Comparison of ENCODE assay signal across 1 cellular context in the genomic region with DNA sequence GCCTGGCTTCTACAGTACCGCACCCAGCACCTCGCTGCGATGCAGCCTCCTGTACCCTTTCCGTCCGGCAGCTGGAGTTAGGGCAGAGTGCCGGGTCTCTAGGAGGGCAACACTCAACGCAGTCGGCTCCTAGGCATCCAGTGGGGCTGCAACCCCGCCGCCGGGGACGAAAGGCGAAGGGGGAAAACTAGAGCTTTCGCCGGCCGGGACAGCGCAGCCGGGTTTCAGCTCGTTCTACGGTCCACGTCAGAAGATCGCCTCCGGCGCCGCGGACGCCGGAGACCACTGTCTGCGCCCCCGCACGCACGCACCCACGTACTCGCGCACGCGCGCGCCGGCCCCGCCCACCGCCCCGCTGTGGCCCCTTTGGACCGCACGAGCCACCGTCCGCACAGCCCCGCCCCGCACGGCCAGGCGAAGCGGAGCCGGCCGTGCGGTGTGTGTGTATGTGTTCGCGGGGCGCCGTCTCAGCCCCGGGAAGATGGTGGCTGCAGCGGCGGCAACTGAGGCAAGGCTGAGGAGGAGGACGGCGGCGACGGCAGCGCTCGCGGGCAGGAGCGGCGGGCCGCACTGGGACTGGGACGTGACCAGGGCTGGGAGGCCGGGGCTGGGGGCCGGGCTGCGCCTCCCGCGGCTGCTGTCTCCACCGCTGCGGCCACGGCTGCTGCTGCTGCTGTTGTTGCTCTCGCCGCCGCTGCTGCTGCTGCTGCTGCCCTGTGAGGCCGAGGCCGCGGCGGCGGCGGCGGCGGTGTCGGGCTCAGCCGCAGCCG.
A peak's percentile ranks its signal among the peaks of the same experiment; 100 is the strongest.
TF ChIP-seq lines count a peak whose summit lies in the region.

ATRN (plus strand) TSS at position 392 of the 770 bp plus-strand sequence; CDS start at position 482, 90 bp downstream.

TF ChIP-seq in K562, 482 proteins besides CTCF, POLR2A, EP300 and RAD21 (continued from another document and continues in another):
- TF ChIP-seq, protein P1, sequence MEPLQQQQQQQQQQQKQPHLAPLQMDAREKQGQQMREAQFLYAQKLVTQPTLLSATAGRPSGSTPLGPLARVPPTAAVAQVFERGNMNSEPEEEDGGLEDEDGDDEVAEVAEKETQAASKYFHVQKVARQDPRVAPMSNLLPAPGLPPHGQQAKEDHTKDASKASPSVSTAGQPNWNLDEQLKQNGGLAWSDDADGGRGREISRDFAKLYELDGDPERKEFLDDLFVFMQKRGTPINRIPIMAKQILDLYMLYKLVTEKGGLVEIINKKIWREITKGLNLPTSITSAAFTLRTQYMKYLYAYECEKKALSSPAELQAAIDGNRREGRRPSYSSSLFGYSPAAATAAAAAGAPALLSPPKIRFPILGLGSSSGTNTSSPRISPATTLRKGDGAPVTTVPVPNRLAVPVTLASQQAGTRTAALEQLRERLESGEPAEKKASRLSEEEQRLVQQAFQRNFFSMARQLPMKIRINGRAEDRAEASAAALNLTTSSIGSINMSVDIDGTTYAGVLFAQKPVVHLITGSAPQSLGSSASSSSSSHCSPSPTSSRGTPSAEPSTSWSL (CRISPR knock-in tag; IDR thresholded peaks at IDR 0.05; ENCODE audit: borderline replicate concordance) = no peak
- TF ChIP-seq PPARD (CRISPR knock-in tag; IDR thresholded peaks at IDR 0.05) (no peak), ZNF77 (CRISPR knock-in tag; IDR thresholded peaks at IDR 0.05) (no peak), GMEB1 (CRISPR knock-in tag; IDR thresholded peaks at IDR 0.05) (peak; percentile 99), TAF9B (IDR thresholded peaks at IDR 0.05; ENCODE audit: partially characterized antibody) (peak; percentile 24), ZNF280A (IDR thresholded peaks at IDR 0.05; ENCODE audit: low read depth, partially characterized antibody) (no peak), ZNF354B (CRISPR knock-in tag; IDR thresholded peaks at IDR 0.05) (no peak), HMGXB4 (CRISPR knock-in tag; IDR thresholded peaks at IDR 0.05) (no peak), HLTF (IDR thresholded peaks at IDR 0.05) (no peak), IRF1 (CRISPR knock-in tag; IDR thresholded peaks at IDR 0.05; ENCODE audit: borderline replicate concordance) (no peak), TAL1 (IDR thresholded peaks at IDR 0.05) (no peak), CTBP1 (IDR thresholded peaks at IDR 0.05; ENCODE audit: borderline replicate concordance) (peak; percentile 83), ZBTB1 (CRISPR knock-in tag; IDR thresholded peaks at IDR 0.05; ENCODE audit: borderline replicate concordance, low read depth) (peak; percentile 80), SP2 (IDR thresholded peaks at IDR 0.05; ENCODE audit: extremely low read depth, low read depth, low read length, poor library complexity, severe bottlenecking) (no peak), ZNF23 (CRISPR knock-in tag; IDR thresholded peaks at IDR 0.05) (no peak), FOXP1 (CRISPR knock-in tag; IDR thresholded peaks at IDR 0.05) (peak; percentile 74; the same call in 1 of the 2 replicates), ZNF589 (CRISPR knock-in tag; IDR thresholded peaks at IDR 0.05; ENCODE audit: low read depth) (no peak), ARID3A (IDR thresholded peaks at IDR 0.05; ENCODE audit: borderline replicate concordance, low read depth, low read length) (no peak), ELF4 (CRISPR knock-in tag; IDR thresholded peaks at IDR 0.05) (no peak), MNT (conservative IDR thresholded peaks at IDR 0.05) (peak; percentile 23 to 75; a peak in 2 of 4 replicates), TRIM24 (IDR thresholded peaks at IDR 0.05) (no peak), GTF2B (IDR thresholded peaks at IDR 0.05; ENCODE audit: extremely low read depth, insufficient read length) (no peak), TBL1XR1 (IDR thresholded peaks at IDR 0.05; ENCODE audit: low read length in 2 of 2) (no peak), ZNF277 (CRISPR knock-in tag; IDR thresholded peaks at IDR 0.05; ENCODE audit: borderline replicate concordance) (no peak), PREB (CRISPR knock-in tag; IDR thresholded peaks at IDR 0.05) (no peak)
- TF ChIP-seq, protein P2, sequence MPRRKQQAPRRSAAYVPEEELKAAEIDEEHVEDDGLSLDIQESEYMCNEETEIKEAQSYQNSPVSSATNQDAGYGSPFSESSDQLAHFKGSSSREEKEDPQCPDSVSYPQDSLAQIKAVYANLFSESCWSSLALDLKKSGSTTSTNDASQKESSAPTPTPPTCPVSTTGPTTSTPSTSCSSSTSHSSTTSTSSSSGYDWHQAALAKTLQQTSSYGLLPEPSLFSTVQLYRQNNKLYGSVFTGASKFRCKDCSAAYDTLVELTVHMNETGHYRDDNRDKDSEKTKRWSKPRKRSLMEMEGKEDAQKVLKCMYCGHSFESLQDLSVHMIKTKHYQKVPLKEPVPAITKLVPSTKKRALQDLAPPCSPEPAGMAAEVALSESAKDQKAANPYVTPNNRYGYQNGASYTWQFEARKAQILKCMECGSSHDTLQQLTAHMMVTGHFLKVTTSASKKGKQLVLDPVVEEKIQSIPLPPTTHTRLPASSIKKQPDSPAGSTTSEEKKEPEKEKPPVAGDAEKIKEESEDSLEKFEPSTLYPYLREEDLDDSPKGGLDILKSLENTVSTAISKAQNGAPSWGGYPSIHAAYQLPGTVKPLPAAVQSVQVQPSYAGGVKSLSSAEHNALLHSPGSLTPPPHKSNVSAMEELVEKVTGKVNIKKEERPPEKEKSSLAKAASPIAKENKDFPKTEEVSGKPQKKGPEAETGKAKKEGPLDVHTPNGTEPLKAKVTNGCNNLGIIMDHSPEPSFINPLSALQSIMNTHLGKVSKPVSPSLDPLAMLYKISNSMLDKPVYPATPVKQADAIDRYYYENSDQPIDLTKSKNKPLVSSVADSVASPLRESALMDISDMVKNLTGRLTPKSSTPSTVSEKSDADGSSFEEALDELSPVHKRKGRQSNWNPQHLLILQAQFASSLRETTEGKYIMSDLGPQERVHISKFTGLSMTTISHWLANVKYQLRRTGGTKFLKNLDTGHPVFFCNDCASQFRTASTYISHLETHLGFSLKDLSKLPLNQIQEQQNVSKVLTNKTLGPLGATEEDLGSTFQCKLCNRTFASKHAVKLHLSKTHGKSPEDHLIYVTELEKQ (CRISPR knock-in tag; IDR thresholded peaks at IDR 0.05) = no peak
- TF ChIP-seq, protein P3, sequence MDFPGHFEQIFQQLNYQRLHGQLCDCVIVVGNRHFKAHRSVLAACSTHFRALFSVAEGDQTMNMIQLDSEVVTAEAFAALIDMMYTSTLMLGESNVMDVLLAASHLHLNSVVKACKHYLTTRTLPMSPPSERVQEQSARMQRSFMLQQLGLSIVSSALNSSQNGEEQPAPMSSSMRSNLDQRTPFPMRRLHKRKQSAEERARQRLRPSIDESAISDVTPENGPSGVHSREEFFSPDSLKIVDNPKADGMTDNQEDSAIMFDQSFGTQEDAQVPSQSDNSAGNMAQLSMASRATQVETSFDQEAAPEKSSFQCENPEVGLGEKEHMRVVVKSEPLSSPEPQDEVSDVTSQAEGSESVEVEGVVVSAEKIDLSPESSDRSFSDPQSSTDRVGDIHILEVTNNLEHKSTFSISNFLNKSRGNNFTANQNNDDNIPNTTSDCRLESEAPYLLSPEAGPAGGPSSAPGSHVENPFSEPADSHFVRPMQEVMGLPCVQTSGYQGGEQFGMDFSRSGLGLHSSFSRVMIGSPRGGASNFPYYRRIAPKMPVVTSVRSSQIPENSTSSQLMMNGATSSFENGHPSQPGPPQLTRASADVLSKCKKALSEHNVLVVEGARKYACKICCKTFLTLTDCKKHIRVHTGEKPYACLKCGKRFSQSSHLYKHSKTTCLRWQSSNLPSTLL (IDR thresholded peaks at IDR 0.05) = peak; percentile 91
